Comparison of ENCODE assay signal across 16 cellular contexts in the genomic region with DNA sequence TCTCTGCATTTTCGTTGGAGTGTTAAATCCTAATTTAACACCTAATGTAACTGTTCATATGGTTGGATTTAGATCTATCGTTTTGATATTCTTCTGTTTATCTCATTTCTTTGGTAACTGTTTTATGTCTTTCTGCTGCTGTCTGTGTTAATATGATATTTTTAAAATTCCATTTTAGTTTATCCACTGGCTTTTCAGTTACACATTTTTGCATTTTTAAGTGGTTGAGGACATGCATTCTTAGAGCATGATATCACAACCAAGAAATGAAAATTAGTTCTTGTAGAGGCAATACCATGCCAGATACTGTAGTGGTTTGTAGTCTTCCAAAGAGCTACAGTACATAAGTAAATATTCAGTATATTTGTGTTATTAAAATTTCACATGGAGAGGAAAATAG. TPM values are rescaled to one million over a fixed set of nuclear protein-coding genes. Genes with fewer than 3 reads are reported as not detected.
DNase-seq lines count a peak whose midpoint lies in the region; ATAC-seq and TF ChIP-seq lines count a peak whose summit lies in the region.
"Had no signal": no experiment of that assay in that cellular context is flagged by ENCODE, and none has a peak within 500 bp of the region (broad histone marks: within the 10 kb centered on the region; RNA-seq: fewer than 3 reads in every experiment).

No MANE protein-coding gene starts in this region.

- no peak overlapping the region for H2BK5ac ChIP-seq in mesendoderm (ENCODE audit: low read length)

- H2BK15ac ChIP-seq in mesendoderm (replicated peaks; ENCODE audit: low read depth) = no peak overlapping the region

- in situ Hi-C loops in ACHN (cut with HindIII; ENCODE audit: low pct_ligation_motif_present, low pct_unique_long_range_greater_than_20kb, low sequenced_read_pairs) = no loop called here

- TF ChIP-seq CTCF in cardiac fibroblast (IDR thresholded peaks at IDR 0.05; ENCODE audit: low read depth, low read length) = no peak

- H2AK5ac ChIP-seq in mesendoderm (ENCODE audit: low read length) = no peak overlapping the region

- H4K8ac ChIP-seq in mesendoderm (ENCODE audit: low read depth, low read length) = no peak overlapping the region

- H4K5ac ChIP-seq in mesendoderm (ENCODE audit: low read length) = no peak overlapping the region

- no peak overlapping the region for H3K9ac ChIP-seq in mesendoderm (ENCODE audit: low read length)
- H3K9ac ChIP-seq: BLaER1 had no signal

- no peak overlapping the region for H3K4ac ChIP-seq in mesendoderm (ENCODE audit: low read depth, low read length)

- H3K79me1 ChIP-seq in mesendoderm (ENCODE audit: low read length) = peaks cover 4% of the 10 kb centered on the region

- no peaks in the 10 kb centered on the region for H3K27me3 ChIP-seq in mesendoderm (ENCODE audit: insufficient read depth, low read length, poor library complexity)
- H3K27me3 ChIP-seq: BLaER1, thyroid gland had no signal

- no peak overlapping the region for H3K4me2 ChIP-seq in mesendoderm (ENCODE audit: low read length)
- H3K4me2 ChIP-seq: BLaER1 had no signal

- H3K23ac ChIP-seq in mesendoderm (ENCODE audit: low read length) = no peak overlapping the region

- H3K56ac ChIP-seq in mesendoderm (ENCODE audit: low read length) = no peak overlapping the region

- H3K4me3 ChIP-seq in cardiac fibroblast (replicated peaks in 1 of 2; ENCODE audit: low read depth in 2 of 2, low read length in 2 of 2) = no peak overlapping the region
- no peak overlapping the region for H3K4me3 ChIP-seq in mesendoderm (ENCODE audit: low read length)
- H3K4me3 ChIP-seq: BLaER1, thyroid gland had no signal

- peaks cover 13% of the 10 kb centered on the region for H3K79me2 ChIP-seq in mesendoderm (ENCODE audit: control insufficient read depth, insufficient read depth, low read length)

- H3K27ac ChIP-seq in mesendoderm (ENCODE audit: low read depth, low read length) = no peak overlapping the region
- H3K27ac ChIP-seq: BLaER1 had no signal

- DNase-seq in ACHN (peak; percentile 24), HS-5 (ENCODE audit: low read depth) (peak; percentile 46), cardiac fibroblast (ENCODE audit: low read depth in 2 of 2) (peak; percentile 16 to 70), mesendoderm (peak; percentile 65), NCI-H1436 treated with DMSO at 0.1 percent for 48 hours (lab: John Stamatoyannopoulos, UW) (no peak)
- DNase-seq in stimulated activated naive CD4-positive, alpha-beta T cell (lab: John Stamatoyannopoulos, UW) = no peak
- DNase-seq: activated CD4-positive, alpha-beta T cell treated with anti-CD3 and anti-CD28 coated beads for 1 hour; DND-41; effector memory CD4-positive, alpha-beta T cell; GOT3; SW 1271; thyroid gland had no signal

- no peaks in the 10 kb centered on the region for H3K4me1 ChIP-seq in mesendoderm (ENCODE audit: control insufficient read depth, low read depth, low read length)
- H3K4me1 ChIP-seq: BLaER1 had no signal

- no peak overlapping the region for H3K18ac ChIP-seq in mesendoderm (ENCODE audit: low read length)

- no peaks in the 10 kb centered on the region for H3K36me3 ChIP-seq in mesendoderm (ENCODE audit: control insufficient read depth, insufficient read depth, low read length)
- H3K36me3 ChIP-seq: BLaER1, thyroid gland had no signal

- ATAC-seq in GM19328 (IDR thresholded peaks at IDR 0.05; ENCODE audit: unreplicated experiment) = no peak
- no peak for ATAC-seq in HG03521 (IDR thresholded peaks at IDR 0.05; ENCODE audit: unreplicated experiment)

- no peak overlapping the region for H2BK120ac ChIP-seq in mesendoderm (ENCODE audit: low read depth, low read length)

- no CpG with 5 or more reads among the region's 2 CpGs for WGBS in mesendoderm (ENCODE audit: extremely low coverage, insufficient coverage, low lambda C conversion rate)

RNA-seq across cellular contexts. Expression of gene LIN28B, which starts 58.6 kb away (rescaled TPM):
- 71.5 TPM for polyA plus RNA-seq in mesendoderm (2013, experiment 1 of 2)
- polyA plus RNA-seq in mesendoderm (2013, experiment 2 of 2) = 69.1 TPM
- polyA plus RNA-seq: liver had no signal

Comparison
In these comparisons a context has a peak if more than half of its experiments do, and no peak if none do; other contexts are left out.
1. DNase-seq: peak in ACHN (single experiment), HS-5 (single experiment), cardiac fibroblast (2 of 2) and mesendoderm (single experiment); none in NCI-H1436 treated with DMSO at 0.1 percent for 48 hours (single experiment) and stimulated activated naive CD4-positive, alpha-beta T cell (0 of 6).